3 cellular contexts compared by ENCODE assay signal in genomic region chr16:8872071-8872470, GRCh38.
A peak's percentile ranks its signal among the peaks of the same experiment; 100 is the strongest.
TF ChIP-seq lines count a peak whose summit lies in the region.

No MANE protein-coding gene starts in this region.

TF ChIP-seq in A549, 52 proteins besides CTCF, POLR2A, EP300 and RAD21:
- no peak for TF ChIP-seq JUNB (IDR thresholded peaks at IDR 0.05)
- no peak for TF ChIP-seq CHD2 (IDR thresholded peaks at IDR 0.05; ENCODE audit: low read length, partially characterized antibody)
- TF ChIP-seq HEYL (CRISPR knock-in tag; IDR thresholded peaks at IDR 0.05): no peak
- TF ChIP-seq BHLHE40 (IDR thresholded peaks at IDR 0.05; ENCODE audit: low read depth, low read length): no peak
- no peak for TF ChIP-seq ELK1 (IDR thresholded peaks at IDR 0.05; ENCODE audit: low read depth, low read length)
- no peak for TF ChIP-seq RNF2 (IDR thresholded peaks at IDR 0.05; ENCODE audit: borderline replicate concordance, low read depth)
- TF ChIP-seq BCL3 (IDR thresholded peaks at IDR 0.05): no peak
- TF ChIP-seq SMC3 (IDR thresholded peaks at IDR 0.05): no peak
- no peak for TF ChIP-seq CBX8 (IDR thresholded peaks at IDR 0.05)
- TF ChIP-seq EHF (CRISPR knock-in tag; IDR thresholded peaks at IDR 0.05): no peak
- no peak for TF ChIP-seq EHMT2 (IDR thresholded peaks at IDR 0.05; ENCODE audit: low read depth)
- TF ChIP-seq KDM5A (IDR thresholded peaks at IDR 0.05): no peak
- TF ChIP-seq HDAC2 (IDR thresholded peaks at IDR 0.05): no peak
- no peak for TF ChIP-seq E2F6 (IDR thresholded peaks at IDR 0.05; ENCODE audit: borderline replicate concordance, low read depth)
- TF ChIP-seq CEBPB (IDR thresholded peaks at IDR 0.05): no peak
- no peak for TF ChIP-seq HES2 (IDR thresholded peaks at IDR 0.05)

TF ChIP-seq in H1, 55 proteins besides CTCF, POLR2A, EP300 and RAD21:
- no peak for TF ChIP-seq KDM1A (IDR thresholded peaks at IDR 0.05; ENCODE audit: borderline replicate concordance, low read length)
- no peak for TF ChIP-seq JUND (IDR thresholded peaks at IDR 0.05; ENCODE audit: low read length)
- TF ChIP-seq BACH1 (IDR thresholded peaks at IDR 0.05; ENCODE audit: low read length): no peak
- TF ChIP-seq SUZ12 (IDR thresholded peaks at IDR 0.05; ENCODE audit: low read length): no peak
- TF ChIP-seq HDAC2 (IDR thresholded peaks at IDR 0.05; ENCODE audit: borderline replicate concordance in 1 of 2, low read depth in 2 of 2, low read length in 2 of 2): no peak
- no peak for TF ChIP-seq HDAC6 (IDR thresholded peaks at IDR 0.05; ENCODE audit: low read depth, low read length)
- TF ChIP-seq CHD2 (IDR thresholded peaks at IDR 0.05; ENCODE audit: low read length): no peak
- TF ChIP-seq SP4 (IDR thresholded peaks at IDR 0.05; ENCODE audit: low read length): no peak

TF ChIP-seq in liver, 16 proteins besides CTCF, POLR2A, EP300 and RAD21:
- TF ChIP-seq SP1 (IDR thresholded peaks at IDR 0.05): peak; percentile 89
- TF ChIP-seq MAX (IDR thresholded peaks at IDR 0.05): peak; percentile 25
- TF ChIP-seq TAF1 (conservative IDR thresholded peaks at IDR 0.05): no peak
- TF ChIP-seq GABPA (IDR thresholded peaks at IDR 0.05 in 1 of 2, conservative IDR thresholded peaks at IDR 0.05 in 1 of 2): no peak
- peak in 1 of 2 donors; percentile 51 for TF ChIP-seq JUND (IDR thresholded peaks at IDR 0.05)
- peak; percentile 70 for TF ChIP-seq HNF4G (IDR thresholded peaks at IDR 0.05)
- TF ChIP-seq REST (IDR thresholded peaks at IDR 0.05): no peak
- no peak for TF ChIP-seq FOXA2 (IDR thresholded peaks at IDR 0.05)
- peak in 1 of 2 donors; percentile 18 for TF ChIP-seq EGR1 (IDR thresholded peaks at IDR 0.05; ENCODE audit: low read depth in 2 of 2)
- TF ChIP-seq YY1 (IDR thresholded peaks at IDR 0.05): no peak
- no peak for TF ChIP-seq ZBTB33 (IDR thresholded peaks at IDR 0.05)
- no peak for TF ChIP-seq ATF3 (IDR thresholded peaks at IDR 0.05)
- TF ChIP-seq HNF4A (conservative IDR thresholded peaks at IDR 0.05): peak; percentile 84 to 88
- TF ChIP-seq NR2F2 (IDR thresholded peaks at IDR 0.05): no peak
- TF ChIP-seq FOXA1 (IDR thresholded peaks at IDR 0.05): no peak
- peak; percentile 77 to 79 for TF ChIP-seq RXRA (IDR thresholded peaks at IDR 0.05)
TF ChIP-seq in liver: peak in this region for 7.
